8 cellular contexts compared by ENCODE assay signal in the genomic region with DNA sequence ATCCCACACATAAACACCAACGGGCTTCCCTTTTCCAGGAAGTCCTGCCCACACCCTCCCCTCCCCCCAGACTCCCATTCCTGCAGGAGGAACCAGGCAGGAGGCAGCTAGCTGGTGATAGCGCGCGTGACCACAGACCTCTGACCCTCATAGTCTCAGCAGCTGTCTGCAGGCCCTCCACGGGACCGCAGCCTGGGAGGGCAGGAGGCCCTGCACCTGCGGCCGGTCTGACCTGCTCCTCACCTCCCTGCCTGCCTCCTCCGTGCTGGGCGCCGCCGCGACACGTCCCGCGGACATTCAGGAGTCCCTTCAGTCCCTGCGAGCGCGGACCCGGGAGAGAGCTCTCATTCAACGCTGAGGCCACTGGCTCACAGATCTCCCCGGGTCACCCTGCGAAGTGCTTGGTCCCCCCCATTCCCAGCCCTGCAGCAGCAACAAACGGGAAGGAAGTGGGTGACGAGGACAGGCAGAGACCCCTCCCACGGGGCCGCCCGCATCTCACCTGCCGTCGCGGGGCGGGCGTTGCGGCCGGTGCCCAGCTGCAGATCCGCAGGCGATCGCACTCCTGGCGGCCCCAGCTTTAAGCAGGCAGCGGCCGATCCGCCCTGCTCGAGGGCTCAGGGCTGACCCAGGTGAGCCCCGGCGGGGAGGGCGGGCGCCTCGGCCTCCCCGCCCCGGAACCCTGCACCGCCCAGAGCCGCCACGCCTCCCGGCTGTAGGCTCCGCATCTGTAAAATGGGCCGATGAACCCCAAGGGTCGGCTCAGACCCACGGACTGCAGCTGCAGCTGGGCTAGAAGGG. TPM values are rescaled to one million over a fixed set of nuclear protein-coding genes. Genes with fewer than 3 reads are reported as not detected.
A peak's percentile ranks its signal among the peaks of the same experiment; 100 is the strongest.
DNase-seq lines count a peak whose midpoint lies in the region.

No MANE protein-coding gene starts in this region.

- DNase-seq in stimulated activated CD4-positive, alpha-beta T cell treated with anti-CD3 and anti-CD28 coated beads, Interleukin-12 subunit alpha, Interleukin-12 subunit beta, amount 100 ng/mL, for 4 hours: peak; percentile 32
- no peak for DNase-seq in stimulated activated CD4-positive, alpha-beta T cell treated with anti-CD3 and anti-CD28 coated beads, Interleukin-2, amount 100 ng/mL, for 48 hours
- peak; percentile 29 for DNase-seq in activated naive CD4-positive, alpha-beta T cell treated with anti-CD3 and anti-CD28 coated beads, Interleukin-2, amount 50 U/mL, for 16 hours
- DNase-seq in iPS-NIHi11 (ENCODE audit: low spot score) (peak; percentile 74), NCI-H1694 (lab: John Stamatoyannopoulos, UW) (no peak), cerebellar nuclear complex (lab: John Stamatoyannopoulos, UW) (no peak), A172 (ENCODE audit: low spot score) (no peak)
- DNase-seq in stimulated activated CD8-positive, alpha-beta memory T cell treated with anti-CD3 and anti-CD28 coated beads, Interleukin-12 subunit alpha, Interleukin-12 subunit beta, amount 100 ng/mL, for 1 hour (ENCODE audit: low read depth): peak; percentile 15

RNA-seq across cellular contexts. Expression of gene ACP5, which starts 1.1 kb away (rescaled TPM):
- 15.5 and 24.8 TPM in 2 replicates for total RNA-seq in A172 (2014; rRNA removed; shearing (Covaris generic))

RNA-seq across cellular contexts. Expression of gene ZNF627, which starts 18.7 kb away (rescaled TPM):
- 18.8 and 23.0 TPM in 2 replicates for total RNA-seq in A172 (2014; rRNA removed; shearing (Covaris generic))

RNA-seq across cellular contexts. Expression of gene ELOF1, which starts 19.5 kb away (rescaled TPM):
- 66.7 and 69.2 TPM in 2 replicates for total RNA-seq in A172 (2014; rRNA removed; shearing (Covaris generic))

RNA-seq across cellular contexts. Expression of gene CNN1, which starts 39.9 kb away (rescaled TPM):
- total RNA-seq in A172 (2014; rRNA removed; shearing (Covaris generic)): 0.78 and 1.9 TPM in 2 replicates

RNA-seq across cellular contexts. Expression of gene ECSIT, which starts 49.6 kb away (rescaled TPM):
- 44.0 and 54.0 TPM in 2 replicates for total RNA-seq in A172 (2014; rRNA removed; shearing (Covaris generic))

Comparison
In these comparisons a context has a peak if more than half of its experiments do, and no peak if none do; other contexts are left out.
1. DNase-seq: peak in stimulated activated CD4-positive, alpha-beta T cell treated with anti-CD3 and anti-CD28 coated beads, Interleukin-12 subunit alpha, Interleukin-12 subunit beta, amount 100 ng/mL, for 4 hours (single experiment), activated naive CD4-positive, alpha-beta T cell treated with anti-CD3 and anti-CD28 coated beads, Interleukin-2, amount 50 U/mL, for 16 hours (single experiment), iPS-NIHi11 (single experiment) and stimulated activated CD8-positive, alpha-beta memory T cell treated with anti-CD3 and anti-CD28 coated beads, Interleukin-12 subunit alpha, Interleukin-12 subunit beta, amount 100 ng/mL, for 1 hour (single experiment); none in stimulated activated CD4-positive, alpha-beta T cell treated with anti-CD3 and anti-CD28 coated beads, Interleukin-2, amount 100 ng/mL, for 48 hours (0 of 2), NCI-H1694 (single experiment), cerebellar nuclear complex (0 of 2) and A172 (single experiment).